ENCODE assay signal across 22 cellular contexts in the genomic region with DNA sequence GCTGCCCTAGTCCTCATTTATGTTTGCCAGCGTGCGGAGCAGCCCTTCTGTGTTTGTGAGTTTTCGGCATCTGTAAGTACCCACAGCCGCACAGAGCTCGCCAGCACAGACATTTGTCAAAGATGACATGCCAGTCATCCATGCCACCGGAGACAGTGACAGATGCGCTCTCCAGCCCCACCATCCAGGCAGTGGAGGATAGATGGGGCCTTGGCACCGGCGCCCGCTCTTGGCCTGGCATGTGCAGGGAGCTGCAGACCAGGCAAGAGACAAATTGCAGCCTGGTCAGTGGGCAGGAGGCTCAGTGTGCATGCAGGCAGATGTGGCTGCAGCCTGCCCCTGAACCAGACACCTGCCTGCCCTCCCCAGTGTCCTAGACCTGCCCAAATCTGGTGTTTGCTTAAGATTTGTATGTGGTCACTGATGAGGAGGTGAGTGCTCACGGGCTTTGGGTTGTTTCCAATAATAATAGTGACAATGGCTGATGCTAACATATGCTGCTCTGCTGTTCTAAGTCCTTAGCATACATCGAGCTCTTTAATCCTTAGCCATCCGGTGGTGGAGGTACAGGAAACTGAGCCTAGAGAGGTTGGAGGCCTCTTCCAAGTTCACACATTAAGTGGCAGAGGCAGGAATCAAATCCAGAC.
DNase-seq lines count a peak whose midpoint lies in the region; ATAC-seq, FAIRE-seq and TF ChIP-seq lines count a peak whose summit lies in the region.
"Had no signal": no experiment of that assay in that cellular context is flagged by ENCODE, and none has a peak within 500 bp of the region (broad histone marks: within the 10 kb centered on the region; RNA-seq: fewer than 3 reads in every experiment).

No MANE protein-coding gene starts in this region.

- H2BK15ac ChIP-seq in mesendoderm (replicated peaks; ENCODE audit: low read depth), result no peak overlapping the region

- H2BK5ac ChIP-seq in mesendoderm (ENCODE audit: low read length), result no peak overlapping the region

- no peak overlapping the region for H3K4me3 ChIP-seq in mesendoderm (ENCODE audit: low read length)
- H3K4me3 ChIP-seq: prostate gland, smooth muscle cell, suprapubic skin had no signal

- H4K5ac ChIP-seq in mesendoderm (ENCODE audit: low read length), result no peak overlapping the region

- no peak overlapping the region for H3K56ac ChIP-seq in mesendoderm (ENCODE audit: low read length)

- no peaks in the 10 kb centered on the region for H3K27me3 ChIP-seq in mesendoderm (ENCODE audit: insufficient read depth, low read length, poor library complexity)
- H3K27me3 ChIP-seq: suprapubic skin had no signal

- no CpG with 5 or more reads among the region's 13 CpGs for WGBS in mesendoderm (ENCODE audit: extremely low coverage, insufficient coverage, low lambda C conversion rate)

- H2AK5ac ChIP-seq in mesendoderm (ENCODE audit: low read length), result no peak overlapping the region

- H4K8ac ChIP-seq in mesendoderm (ENCODE audit: low read depth, low read length), result no peak overlapping the region

- no peak overlapping the region for H3K4me2 ChIP-seq in mesendoderm (ENCODE audit: low read length)
- H3K4me2 ChIP-seq: smooth muscle cell had no signal

- H3K18ac ChIP-seq in mesendoderm (ENCODE audit: low read length), result no peak overlapping the region

- H3K36me3 ChIP-seq in mesendoderm (ENCODE audit: control insufficient read depth, insufficient read depth, low read length), result no peaks in the 10 kb centered on the region
- H3K36me3 ChIP-seq: prostate gland, suprapubic skin had no signal

- FAIRE-seq in GM12891 (lab: Jason Lieb, UNC), result no peak
- FAIRE-seq: astrocyte, keratinocyte had no signal

- H3K27ac ChIP-seq in mesendoderm (ENCODE audit: low read depth, low read length), result no peak overlapping the region
- H3K27ac ChIP-seq: prostate gland, suprapubic skin had no signal

- H3K23ac ChIP-seq in mesendoderm (ENCODE audit: low read length), result peak overlapping the region; percentile 16

- H3K4me1 ChIP-seq in mesendoderm (ENCODE audit: control insufficient read depth, low read depth, low read length), result no peaks in the 10 kb centered on the region
- H3K4me1 ChIP-seq: prostate gland, suprapubic skin had no signal

- no peak overlapping the region for H3K9ac ChIP-seq in mesendoderm (ENCODE audit: low read length)

- DNase-seq in DMS53 treated with DMSO at 0.1 percent for 48 hours (lab: John Stamatoyannopoulos, UW; ENCODE audit: unreplicated experiment) (peak; percentile 15), NCI-H1092 treated with DMSO at 0.1 percent for 48 hours (lab: John Stamatoyannopoulos, UW) (peak; percentile 29), RPMI7951 (ENCODE audit: low read depth) (peak; percentile 24), mesendoderm (no peak), OCI-M2 (lab: John Stamatoyannopoulos, UW; ENCODE audit: unreplicated experiment) (no peak), GM12891 (ENCODE audit: insufficient read length, low spot score) (no peak)
- DNase-seq: activated CD4-positive, alpha-beta T cell treated with anti-CD3 and anti-CD28 coated beads, Interleukin-2, amount 50 U/mL, for 1 hour; AML-193; COR-L47; endodermal cell; hippocampal formation; NCI-H1930; NCI-H526; RPMI8226; stimulated activated CD8-positive, alpha-beta memory T cell treated with anti-CD3 and anti-CD28 coated beads, Interleukin-4, amount 100 ng/mL, for 48 hours had no signal

- H3K79me1 ChIP-seq in mesendoderm (ENCODE audit: low read length), result no peaks in the 10 kb centered on the region

- H3K79me2 ChIP-seq in mesendoderm (ENCODE audit: control insufficient read depth, insufficient read depth, low read length), result no peaks in the 10 kb centered on the region

- H2BK120ac ChIP-seq in mesendoderm (ENCODE audit: low read depth, low read length), result no peak overlapping the region

- H3K4ac ChIP-seq in mesendoderm (ENCODE audit: low read depth, low read length), result no peak overlapping the region

- TF ChIP-seq POLR2A in GM12891 (IDR thresholded peaks at IDR 0.05; ENCODE audit: low read depth, low read length), result no peak

- ATAC-seq in HG03442 (IDR thresholded peaks at IDR 0.05; ENCODE audit: unreplicated experiment), result no peak
- ATAC-seq: natural killer cell treated with Interleukin-12 subunit alpha and Interleukin-12 subunit beta and Interleukin-15 and Interleukin-18, amount 100 ng/mL, for 72 hours had no signal

TF ChIP-seq in GM12891, 5 proteins besides CTCF, POLR2A, EP300 and RAD21:
- TF ChIP-seq POLR2AphosphoS5 (IDR thresholded peaks at IDR 0.05; ENCODE audit: low read depth, low read length) (no peak), SPI1 (IDR thresholded peaks at IDR 0.05; ENCODE audit: low read depth, low read length) (no peak)

Comparison
In these comparisons a context has a peak if more than half of its experiments do, and no peak if none do; other contexts are left out.
1. DNase-seq: peak in DMS53 treated with DMSO at 0.1 percent for 48 hours (single experiment), NCI-H1092 treated with DMSO at 0.1 percent for 48 hours (single experiment) and RPMI7951 (single experiment); none in mesendoderm (single experiment), OCI-M2 (single experiment) and GM12891 (single experiment).